ENCODE assay signal across 8 cellular contexts in the genomic region with DNA sequence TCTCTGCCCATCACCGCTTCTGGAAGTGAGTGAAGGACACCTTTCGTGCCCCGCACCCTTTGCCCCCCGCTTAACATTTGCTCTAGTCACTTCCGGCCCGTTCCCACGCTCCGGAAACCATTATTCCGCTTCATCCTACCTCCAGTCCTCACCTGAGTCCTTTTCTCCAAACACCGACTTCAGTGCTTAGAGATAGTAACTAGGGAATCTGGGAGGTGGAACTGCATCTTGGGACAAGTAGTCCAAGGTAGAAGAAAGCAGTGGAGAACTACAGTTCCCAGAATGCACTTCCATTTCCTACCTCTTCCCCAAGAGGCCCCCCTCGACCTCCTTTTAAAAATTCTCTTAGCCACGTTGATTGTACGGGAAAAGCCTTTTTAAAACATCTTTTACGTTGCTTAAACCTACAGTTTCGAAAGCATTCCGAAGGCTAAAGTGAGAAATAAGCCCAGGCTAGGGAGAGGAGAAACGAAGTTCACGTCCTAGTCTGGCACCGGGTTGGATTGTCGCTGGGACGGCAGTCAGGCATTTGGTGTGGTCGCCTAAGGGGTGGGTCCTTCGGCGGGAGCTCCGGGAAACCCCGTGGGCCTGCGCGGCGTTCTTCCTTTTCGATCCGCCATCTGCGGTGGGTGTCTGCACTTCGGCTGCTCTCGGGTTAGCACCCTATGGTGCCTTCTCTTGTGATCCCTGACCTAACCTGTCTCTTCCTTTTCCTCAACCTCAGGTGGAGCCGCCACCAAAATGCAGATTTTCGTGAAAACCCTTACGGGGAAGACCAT. TPM values are rescaled to one million over a fixed set of nuclear protein-coding genes. Genes with fewer than 3 reads are reported as not detected.
DNase-seq lines count a peak whose midpoint lies in the region; ATAC-seq and TF ChIP-seq lines count a peak whose summit lies in the region.

Gene CLHC1, minus strand, starts transcription at position 210 of the 779 bp plus-strand sequence. CDS start 9,882 bp downstream, outside the sequence.
Gene RPS27A, plus strand, starts transcription at position 605 of the 779 bp plus-strand sequence. Its CDS starts 137 bp downstream, at position 742.

- POLR2A ChIA-PET in BJ (lab: Charles Lee) = interaction anchor here (0.6 kb wide), 1 partner anchor 656 kb away, joined by 10 read pairs; no protein-coding TSS in a partner anchor

- H3K4me3 ChIP-seq in BJ (ENCODE audit: low read depth, low read length) (peak within 1 kb of the TSS; percentile 83), left lung (peak within 1 kb of the TSS; percentile 70 to 77)

- DNase-seq in BJ (ENCODE audit: low read depth) (peak; percentile 81), NCI-H526 treated with DMSO at 0.1 percent for 48 hours (lab: John Stamatoyannopoulos, UW) (peak; percentile 99), left lung (peak; percentile 93 to 95)
- peak; percentile 98 for DNase-seq in activated CD4-positive, alpha-beta T cell treated with anti-CD3 and anti-CD28 coated beads, Interleukin-2, amount 10 ng/mL, durations not matched to agents 24 days and 14 days
- DNase-seq in stimulated activated CD4-positive, alpha-beta T cell treated with anti-CD3 and anti-CD28 coated beads, Interleukin-2, amount 100 ng/mL, for 48 hours = peak; percentile 94 to 97

- ATAC-seq in GM19324 (IDR thresholded peaks at IDR 0.05; ENCODE audit: low FRiP score, unreplicated experiment) = peak; percentile 84
- peak; percentile 87 for ATAC-seq in HG03469 (IDR thresholded peaks at IDR 0.05; ENCODE audit: unreplicated experiment)
- peak; percentile 96 for ATAC-seq in left lung

- H3K27me3 Mint-ChIP-seq in activated CD4-positive, alpha-beta T cell treated with anti-CD3 and anti-CD28 coated beads, Interleukin-2, amount 10 ng/mL, durations not matched to agents 24 days and 14 days = no peaks in the 10 kb centered on the region
- no peaks in the 10 kb centered on the region for H3K27me3 Mint-ChIP-seq in dendritic cell treated with granulocyte-macrophage colony-stimulating factor and Interleukin-4, amounts not matched to agents 40 ng/mL and 50 ng/mL, for 4 days

- intact Hi-C loops in activated CD4-positive, alpha-beta T cell treated with anti-CD3 and anti-CD28 coated beads, Interleukin-2, amount 10 ng/mL, durations not matched to agents 24 days and 14 days (cut with micrococcal nuclease) = loop anchor here (1.0 to 5.0 kb wide), 10 partner anchors 9 to 509 kb away; partner anchors contain the start of genes CFAP36, EML6, MTIF2 and PNPT1
- intact Hi-C loops in dendritic cell treated with granulocyte-macrophage colony-stimulating factor and Interleukin-4, amounts not matched to agents 40 ng/mL and 50 ng/mL, for 4 days (cut with micrococcal nuclease) = loop anchor here (5.0 to 10.0 kb wide), 3 partner anchors 35 to 385 kb away; partner anchors contain the start of genes CFAP36, MTIF2 and PPP4R3B
- intact Hi-C loops in left lung (cut with DNase I) = no loop called here

- TF ChIP-seq CTCF in BJ (IDR thresholded peaks at IDR 0.05; ENCODE audit: insufficient read depth, low read depth, low read length) = no peak
- no peak for TF ChIP-seq CTCF in left lung (IDR thresholded peaks at IDR 0.05)

- peaks cover 50% of the 10 kb centered on the region for H3K4me1 Mint-ChIP-seq in activated CD4-positive, alpha-beta T cell treated with anti-CD3 and anti-CD28 coated beads, Interleukin-2, amount 10 ng/mL, durations not matched to agents 24 days and 14 days
- H3K4me1 Mint-ChIP-seq in dendritic cell treated with granulocyte-macrophage colony-stimulating factor and Interleukin-4, amounts not matched to agents 40 ng/mL and 50 ng/mL, for 4 days (ENCODE audit: low read depth) = peaks cover 47% of the 10 kb centered on the region

- peak within 1 kb of the TSS; percentile 91 for H3K4me3 Mint-ChIP-seq in activated CD4-positive, alpha-beta T cell treated with anti-CD3 and anti-CD28 coated beads, Interleukin-2, amount 10 ng/mL, durations not matched to agents 24 days and 14 days
- H3K4me3 Mint-ChIP-seq in dendritic cell treated with granulocyte-macrophage colony-stimulating factor and Interleukin-4, amounts not matched to agents 40 ng/mL and 50 ng/mL, for 4 days = peak within 1 kb of the TSS; percentile 99

- H3K9me3 ChIP-seq in left lung = no peaks in the 10 kb centered on the region

- peaks cover 58% of the 10 kb centered on the region for H3K36me3 Mint-ChIP-seq in activated CD4-positive, alpha-beta T cell treated with anti-CD3 and anti-CD28 coated beads, Interleukin-2, amount 10 ng/mL, durations not matched to agents 24 days and 14 days (ENCODE audit: low read depth)
- peaks cover 47% of the 10 kb centered on the region for H3K36me3 Mint-ChIP-seq in dendritic cell treated with granulocyte-macrophage colony-stimulating factor and Interleukin-4, amounts not matched to agents 40 ng/mL and 50 ng/mL, for 4 days (ENCODE audit: low read depth)

- H3K27me3 ChIP-seq in BJ (ENCODE audit: control insufficient read depth, insufficient read depth, low read length) (no peaks in the 10 kb centered on the region), left lung (no peaks in the 10 kb centered on the region)

- CTCF ChIA-PET in BJ (lab: Yijun Ruan, JAX) = interaction anchor here (0.6 to 0.7 kb wide), 2 partner anchors 9 to 11 kb away, joined by 6 read pairs; no protein-coding TSS in a partner anchor

- peak within 1 kb of the TSS; percentile 95 for H3K27ac Mint-ChIP-seq in activated CD4-positive, alpha-beta T cell treated with anti-CD3 and anti-CD28 coated beads, Interleukin-2, amount 10 ng/mL, durations not matched to agents 24 days and 14 days
- H3K27ac Mint-ChIP-seq in dendritic cell treated with granulocyte-macrophage colony-stimulating factor and Interleukin-4, amounts not matched to agents 40 ng/mL and 50 ng/mL, for 4 days = peak within 1 kb of the TSS; percentile 97

- peaks cover 4% of the 10 kb centered on the region for H3K9me3 Mint-ChIP-seq in activated CD4-positive, alpha-beta T cell treated with anti-CD3 and anti-CD28 coated beads, Interleukin-2, amount 10 ng/mL, durations not matched to agents 24 days and 14 days
- no peaks in the 10 kb centered on the region for H3K9me3 Mint-ChIP-seq in dendritic cell treated with granulocyte-macrophage colony-stimulating factor and Interleukin-4, amounts not matched to agents 40 ng/mL and 50 ng/mL, for 4 days

- H3K27ac ChIP-seq in left lung = peak within 1 kb of the TSS; percentile 90 to 92

- H3K36me3 ChIP-seq in BJ (ENCODE audit: control insufficient read depth, insufficient read depth, low read length) = peaks cover 4% of the 10 kb centered on the region; the same call in 1 of the 2 replicates
- peaks cover 0 to 35% of the 10 kb centered on the region in 2 donors for H3K36me3 ChIP-seq in left lung

- H3K4me1 ChIP-seq in left lung = peaks cover 11 to 49% of the 10 kb centered on the region in 2 donors

RNA-seq across cellular contexts. Expression of gene CLHC1, which starts in this region (rescaled TPM):
- polyA plus RNA-seq in BJ (2011; rRNA removed) = 3.8 and 8.4 TPM in 2 replicates
- polyA minus RNA-seq in BJ (2011; rRNA and poly(A)+ RNA removed) = 7.6 and 9.8 TPM in 2 replicates
- 7.3 and 10.1 TPM in 2 replicates for total RNA-seq in activated CD4-positive, alpha-beta T cell treated with anti-CD3 and anti-CD28 coated beads, Interleukin-2, amount 10 ng/mL, durations not matched to agents 24 days and 14 days
- total RNA-seq in left lung = 1 to 10 TPM; 9.2 to 9.7 TPM

RNA-seq across cellular contexts. Expression of gene RPS27A, which starts in this region (rescaled TPM):
- 769 and 1,763 TPM in 2 replicates for polyA plus RNA-seq in BJ (2011; rRNA removed)
- polyA minus RNA-seq in BJ (2011; rRNA and poly(A)+ RNA removed) = 102 and 122 TPM in 2 replicates
- total RNA-seq in activated CD4-positive, alpha-beta T cell treated with anti-CD3 and anti-CD28 coated beads, Interleukin-2, amount 10 ng/mL, durations not matched to agents 24 days and 14 days = 1,064 and 1,070 TPM in 2 replicates
- total RNA-seq in left lung = 100 to 1,000 TPM; 703 to 736 TPM

Comparison
In these comparisons a context has a peak if more than half of its experiments do, and no peak if none do; other contexts are left out.
1. Peak in every context shown above with its lines: DNase-seq, ATAC-seq, H3K4me3 ChIP-seq and H3K27ac ChIP-seq.
2. intact Hi-C loops: an anchor here in activated CD4-positive, alpha-beta T cell treated with anti-CD3 and anti-CD28 coated beads, Interleukin-2, amount 10 ng/mL, durations not matched to agents 24 days and 14 days (1.0 to 5.0 kb wide) and dendritic cell treated with granulocyte-macrophage colony-stimulating factor and Interleukin-4, amounts not matched to agents 40 ng/mL and 50 ng/mL, for 4 days (5.0 to 10.0 kb wide); none called in left lung.